ENCODE assay signal across 1 cellular context in genomic region chr15:40831861-40832260, GRCh38.
TF ChIP-seq lines count a peak whose summit lies in the region.

No MANE protein-coding gene starts in this region.

TF ChIP-seq in HepG2, 621 proteins besides CTCF, POLR2A, EP300 and RAD21:
- TF ChIP-seq ZNF580 (CRISPR knock-in tag; IDR thresholded peaks at IDR 0.05; ENCODE audit: borderline replicate concordance, low read depth) = no peak
- 0 out of 2 replicates have a peak, but pooled peaks have one; percentile 42 for TF ChIP-seq ZMYM3 (CRISPR knock-in tag; IDR thresholded peaks at IDR 0.05)
- no peak for TF ChIP-seq RNF219 (CRISPR knock-in tag; IDR thresholded peaks at IDR 0.05)
- no peak for TF ChIP-seq XRCC5 (optimal IDR thresholded peaks at IDR 0.05; ENCODE audit: low read length)
- TF ChIP-seq SNAPC5 (CRISPR knock-in tag; IDR thresholded peaks at IDR 0.05; ENCODE audit: borderline replicate concordance) = no peak
- no peak for TF ChIP-seq ZBTB39 (CRISPR knock-in tag; IDR thresholded peaks at IDR 0.05)
- TF ChIP-seq TOE1 (CRISPR knock-in tag; IDR thresholded peaks at IDR 0.05) = no peak
- TF ChIP-seq PAF1 (CRISPR knock-in tag; IDR thresholded peaks at IDR 0.05) = no peak
